2 cellular contexts compared by ENCODE assay signal in the genomic region with DNA sequence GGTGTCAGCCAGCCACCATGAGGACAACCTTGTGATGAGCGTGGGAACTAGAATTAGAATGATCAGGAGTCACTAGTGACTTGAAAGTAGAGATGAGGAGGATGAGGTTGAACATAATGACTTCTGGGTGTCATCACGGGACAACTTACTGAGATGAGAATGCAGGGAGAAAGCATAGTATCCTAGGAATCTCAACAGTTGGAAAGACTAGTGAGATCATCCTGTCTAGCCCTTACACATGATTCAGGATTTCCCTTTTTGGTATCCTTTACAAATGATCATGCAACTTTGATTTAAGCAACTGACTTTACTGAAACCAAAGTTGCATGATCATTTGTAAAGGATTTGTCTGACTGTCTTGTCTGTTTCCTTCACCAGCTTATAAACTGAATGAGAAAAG.
TF ChIP-seq lines count a peak whose summit lies in the region.

No MANE protein-coding gene starts in this region.

TF ChIP-seq in IMR-90, 13 proteins besides CTCF, POLR2A, EP300 and RAD21:
- TF ChIP-seq MXI1 (IDR thresholded peaks at IDR 0.05; ENCODE audit: borderline replicate concordance, low read depth, low read length), result no peak
- no peak for TF ChIP-seq ELK1 (IDR thresholded peaks at IDR 0.05; ENCODE audit: borderline replicate concordance, low read depth, low read length)
- peak; percentile 60; the same call in 1 of the 2 replicates for TF ChIP-seq BHLHE40 (IDR thresholded peaks at IDR 0.05; ENCODE audit: low read depth, low read length)
- no peak for TF ChIP-seq USF2 (IDR thresholded peaks at IDR 0.05; ENCODE audit: low read depth, low read length)
- TF ChIP-seq FOS (IDR thresholded peaks at IDR 0.05; ENCODE audit: low read depth, low read length), result no peak
- TF ChIP-seq NFE2L2 (IDR thresholded peaks at IDR 0.05; ENCODE audit: low read depth, low read length), result peak; percentile 39; the same call in 1 of the 2 replicates
- TF ChIP-seq CEBPB (IDR thresholded peaks at IDR 0.05; ENCODE audit: low read depth, low read length), result peak; percentile 64
- TF ChIP-seq RCOR1 (IDR thresholded peaks at IDR 0.05; ENCODE audit: insufficient replicate concordance, low read length), result no peak
- no peak for TF ChIP-seq SMC3 (IDR thresholded peaks at IDR 0.05; ENCODE audit: low read depth, low read length)
- no peak for TF ChIP-seq CHD1 (IDR thresholded peaks at IDR 0.05; ENCODE audit: low read depth, low read length)
- no peak for TF ChIP-seq MAZ (IDR thresholded peaks at IDR 0.05; ENCODE audit: borderline replicate concordance, low read depth, low read length)
- TF ChIP-seq MAFK (IDR thresholded peaks at IDR 0.05; ENCODE audit: low read depth, low read length), result no peak
- TF ChIP-seq RFX5 (IDR thresholded peaks at IDR 0.05; ENCODE audit: low read depth, low read length), result no peak

TF ChIP-seq in HepG2, 621 proteins besides CTCF, POLR2A, EP300 and RAD21:
- TF ChIP-seq SOX13 (IDR thresholded peaks at IDR 0.05) (no peak), SOX13 (CRISPR knock-in tag; conservative IDR thresholded peaks at IDR 0.05 in 1 of 2, IDR thresholded peaks at IDR 0.05 in 1 of 2) (no peak), ZSCAN9 (CRISPR knock-in tag; IDR thresholded peaks at IDR 0.05; ENCODE audit: borderline replicate concordance) (no peak), NCOR1 (IDR thresholded peaks at IDR 0.05; ENCODE audit: borderline replicate concordance, low read length) (no peak), HOXA7 (CRISPR knock-in tag; IDR thresholded peaks at IDR 0.05) (no peak), SIX1 (CRISPR knock-in tag; IDR thresholded peaks at IDR 0.05; ENCODE audit: borderline replicate concordance) (no peak), NONO (IDR thresholded peaks at IDR 0.05) (no peak), NONO (CRISPR knock-in tag; conservative IDR thresholded peaks at IDR 0.05) (no peak), ZNF776 (CRISPR knock-in tag; IDR thresholded peaks at IDR 0.05) (no peak), SKIL (CRISPR knock-in tag; IDR thresholded peaks at IDR 0.05; ENCODE audit: borderline replicate concordance) (no peak), SALL1 (CRISPR knock-in tag; IDR thresholded peaks at IDR 0.05) (no peak), SCMH1 (CRISPR knock-in tag; IDR thresholded peaks at IDR 0.05; ENCODE audit: borderline replicate concordance) (no peak), CBX2 (IDR thresholded peaks at IDR 0.05; ENCODE audit: low read depth, low read length) (no peak), CBX2 (CRISPR knock-in tag; IDR thresholded peaks at IDR 0.05; ENCODE audit: low read depth) (no peak), SRSF1 (optimal IDR thresholded peaks at IDR 0.05; ENCODE audit: low read depth, low read length) (no peak)
- TF ChIP-seq, protein P1, sequence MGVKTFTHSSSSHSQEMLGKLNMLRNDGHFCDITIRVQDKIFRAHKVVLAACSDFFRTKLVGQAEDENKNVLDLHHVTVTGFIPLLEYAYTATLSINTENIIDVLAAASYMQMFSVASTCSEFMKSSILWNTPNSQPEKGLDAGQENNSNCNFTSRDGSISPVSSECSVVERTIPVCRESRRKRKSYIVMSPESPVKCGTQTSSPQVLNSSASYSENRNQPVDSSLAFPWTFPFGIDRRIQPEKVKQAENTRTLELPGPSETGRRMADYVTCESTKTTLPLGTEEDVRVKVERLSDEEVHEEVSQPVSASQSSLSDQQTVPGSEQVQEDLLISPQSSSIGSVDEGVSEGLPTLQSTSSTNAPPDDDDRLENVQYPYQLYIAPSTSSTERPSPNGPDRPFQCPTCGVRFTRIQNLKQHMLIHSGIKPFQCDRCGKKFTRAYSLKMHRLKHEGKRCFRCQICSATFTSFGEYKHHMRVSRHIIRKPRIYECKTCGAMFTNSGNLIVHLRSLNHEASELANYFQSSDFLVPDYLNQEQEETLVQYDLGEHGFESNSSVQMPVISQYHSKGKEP (CRISPR knock-in tag; IDR thresholded peaks at IDR 0.05), result no peak
- TF ChIP-seq, protein P2, sequence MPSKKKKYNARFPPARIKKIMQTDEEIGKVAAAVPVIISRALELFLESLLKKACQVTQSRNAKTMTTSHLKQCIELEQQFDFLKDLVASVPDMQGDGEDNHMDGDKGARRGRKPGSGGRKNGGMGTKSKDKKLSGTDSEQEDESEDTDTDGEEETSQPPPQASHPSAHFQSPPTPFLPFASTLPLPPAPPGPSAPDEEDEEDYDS (CRISPR knock-in tag; IDR thresholded peaks at IDR 0.05), result no peak
- TF ChIP-seq, protein P3, sequence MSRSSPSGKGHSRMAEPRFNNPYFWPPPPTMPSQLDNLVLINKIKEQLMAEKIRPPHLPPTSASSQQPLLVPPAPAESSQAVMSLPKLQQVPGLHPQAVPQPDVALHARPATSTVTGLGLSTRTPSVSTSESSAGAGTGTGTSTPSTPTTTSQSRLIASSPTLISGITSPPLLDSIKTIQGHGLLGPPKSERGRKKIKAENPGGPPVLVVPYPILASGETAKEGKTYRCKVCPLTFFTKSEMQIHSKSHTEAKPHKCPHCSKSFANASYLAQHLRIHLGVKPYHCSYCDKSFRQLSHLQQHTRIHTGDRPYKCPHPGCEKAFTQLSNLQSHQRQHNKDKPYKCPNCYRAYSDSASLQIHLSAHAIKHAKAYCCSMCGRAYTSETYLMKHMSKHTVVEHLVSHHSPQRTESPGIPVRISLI (CRISPR knock-in tag; IDR thresholded peaks at IDR 0.05; ENCODE audit: borderline replicate concordance), result no peak
